ENCODE assay signal across 8 cellular contexts in the genomic region with DNA sequence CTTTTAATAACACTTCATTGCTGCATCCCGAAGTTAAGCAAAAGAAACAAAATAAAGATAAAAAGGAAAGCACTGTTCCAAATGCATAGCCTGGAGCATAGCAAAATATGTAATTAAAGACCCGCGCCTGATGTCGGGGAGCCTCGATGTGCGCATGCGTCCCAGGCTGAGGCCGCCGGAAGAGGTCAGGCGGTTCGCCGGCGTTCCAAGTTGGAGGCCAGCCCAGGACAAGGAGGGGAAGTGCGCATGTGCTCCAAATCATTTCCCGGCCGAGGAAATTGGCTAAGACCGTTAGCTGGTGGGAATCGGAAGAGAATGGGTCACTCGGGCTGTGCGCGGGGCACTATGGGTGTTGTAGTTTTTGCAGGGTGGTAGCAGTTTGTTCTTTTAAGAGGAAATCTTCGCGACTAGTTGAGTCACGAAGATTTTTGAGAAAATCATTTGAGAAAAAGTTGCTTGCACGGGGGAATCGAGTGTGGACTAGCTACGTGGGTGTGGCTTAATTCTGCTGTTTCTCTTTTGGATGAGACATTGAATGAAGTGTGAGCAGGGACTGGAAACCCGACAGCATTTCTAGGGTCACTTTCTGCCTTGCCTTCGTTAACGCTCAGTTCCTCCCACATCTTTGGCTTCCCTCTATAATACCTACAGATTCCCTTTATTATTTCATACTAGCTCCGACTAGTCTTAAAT. TPM values are rescaled to one million over a fixed set of nuclear protein-coding genes. Genes with fewer than 3 reads are reported as not detected.
DNase-seq lines count a peak whose midpoint lies in the region; ATAC-seq, FAIRE-seq and TF ChIP-seq lines count a peak whose summit lies in the region.

No MANE protein-coding gene starts in this region.

- H3K4me3 Mint-ChIP-seq in activated T-helper 2 cell treated with anti-CD3 and anti-CD28 coated beads, Interferon-gamma antibody, Interleukin-2, Interleukin-4, amounts not matched to agents 10 μg/mL and 5 μg/mL and 100 μg/mL, durations not matched to agents 14 hours and 24 hours and 36 hours (ENCODE audit: low read depth): peak overlapping the region; percentile 87
- H3K4me3 Mint-ChIP-seq in naive B cell: peak overlapping the region; percentile 85 to 99 (median 98)

- no peak for FAIRE-seq in HTR-8/SVneo (lab: Jason Lieb, UNC)

- no peaks in the 10 kb centered on the region for H3K36me3 ChIP-seq in fibroblast of lung (ENCODE audit: control insufficient read depth, insufficient read depth, low read length)

- peak overlapping the region; percentile 94 for H3K4me2 ChIP-seq in fibroblast of lung (ENCODE audit: extremely low read depth, insufficient read depth, low read length)

- H3K9ac ChIP-seq in fibroblast of lung (ENCODE audit: insufficient read depth, low read length): no peak overlapping the region

- in situ Hi-C loops in GM13977 (cut with MboI; ENCODE audit: low pct_unique_long_range_greater_than_20kb, low sequenced_read_pairs, unreplicated experiment): no loop called here

- H2AFZ ChIP-seq in fibroblast of lung (ENCODE audit: low read length): peak overlapping the region; percentile 99

- H3K4me1 ChIP-seq in fibroblast of lung (ENCODE audit: control insufficient read depth, extremely low read depth, insufficient read depth, low read length): no peaks in the 10 kb centered on the region

- peaks cover 2% of the 10 kb centered on the region for H3K36me3 Mint-ChIP-seq in activated T-helper 2 cell treated with anti-CD3 and anti-CD28 coated beads, Interferon-gamma antibody, Interleukin-2, Interleukin-4, amounts not matched to agents 10 μg/mL and 5 μg/mL and 100 μg/mL, durations not matched to agents 14 hours and 24 hours and 36 hours (ENCODE audit: low read depth)
- H3K36me3 Mint-ChIP-seq in naive B cell: peaks cover 0 to 5% of the 10 kb centered on the region in 2 donors

- peak overlapping the region; percentile 76 for H3K27ac Mint-ChIP-seq in activated T-helper 2 cell treated with anti-CD3 and anti-CD28 coated beads, Interferon-gamma antibody, Interleukin-2, Interleukin-4, amounts not matched to agents 10 μg/mL and 5 μg/mL and 100 μg/mL, durations not matched to agents 14 hours and 24 hours and 36 hours
- H3K27ac Mint-ChIP-seq in naive B cell: peak overlapping the region; percentile 87 to 99 (median 94)

- POLR2A ChIA-PET in RWPE1 (lab: Yijun Ruan, JAX; ENCODE audit: low non-redundant PET): no interaction called here

- H4K20me1 ChIP-seq in fibroblast of lung (ENCODE audit: control insufficient read depth, extremely low read depth, insufficient read depth, low read length): no peaks in the 10 kb centered on the region

- TF ChIP-seq CTCF in GM13977 (IDR thresholded peaks at IDR 0.05; ENCODE audit: extremely low read depth, insufficient read depth, missing control alignments) (no peak), RWPE1 (conservative IDR thresholded peaks at IDR 0.05; ENCODE audit: low read depth) (no peak), fibroblast of lung (conservative IDR thresholded peaks at IDR 0.05 in 1 of 2, IDR thresholded peaks at IDR 0.05 in 1 of 2; ENCODE audit: low read depth in 1 of 2, low read length in 2 of 2) (no peak)

- H3K27me3 ChIP-seq in fibroblast of lung (ENCODE audit: control insufficient read depth, insufficient read depth, low read length): no peaks in the 10 kb centered on the region

- H3K9me3 ChIP-seq in fibroblast of lung (ENCODE audit: control insufficient read depth, insufficient read depth, low read depth, low read length): no peaks in the 10 kb centered on the region

- CTCF ChIA-PET in RWPE1 (lab: Yijun Ruan, JAX): interaction anchor here (0.6 kb wide), 2 partner anchors 24 to 573 kb away, joined by 4 read pairs; no protein-coding TSS in a partner anchor

- H3K9me3 Mint-ChIP-seq in activated T-helper 2 cell treated with anti-CD3 and anti-CD28 coated beads, Interferon-gamma antibody, Interleukin-2, Interleukin-4, amounts not matched to agents 10 μg/mL and 5 μg/mL and 100 μg/mL, durations not matched to agents 14 hours and 24 hours and 36 hours: no peaks in the 10 kb centered on the region
- peaks cover 0 to 17% (median 8%) of the 10 kb centered on the region in 7 donors for H3K9me3 Mint-ChIP-seq in naive B cell

- no peaks in the 10 kb centered on the region for H3K79me2 ChIP-seq in fibroblast of lung (ENCODE audit: control insufficient read depth, insufficient read depth, low read length)

- H3K27ac ChIP-seq in RWPE1 (peak overlapping the region; percentile 72), fibroblast of lung (ENCODE audit: insufficient read depth, low read length) (peak overlapping the region; percentile 22)

- peak overlapping the region; percentile 32 to 63 (median 54) for H3K4me3 ChIP-seq in fibroblast of lung (replicated peaks in 1 of 4; ENCODE audit: control extremely low read depth in 1 of 4, insufficient read depth in 1 of 4, low read depth in 3 of 4, low read length in 4 of 4)

- DNase-seq in GM13977 (ENCODE audit: low spot score) (peak; percentile 60), HTR-8/SVneo (ENCODE audit: insufficient read length, low spot score) (peak; percentile 83), RWPE1 (ENCODE audit: low spot score) (peak; percentile 95), fibroblast of lung (ENCODE audit: low read depth in 2 of 2) (peak; percentile 91 to 97), naive B cell (peak; percentile 60)
- peak; percentile 66 for DNase-seq in activated T-helper 2 cell treated with anti-CD3 and anti-CD28 coated beads, Interferon-gamma antibody, Interleukin-2, Interleukin-4, amounts not matched to agents 10 μg/mL and 5 μg/mL and 100 μg/mL, durations not matched to agents 14 hours and 24 hours and 36 hours (ENCODE audit: low spot score)
- DNase-seq in stimulated activated CD8-positive, alpha-beta memory T cell treated with anti-CD3 and anti-CD28 coated beads, Interleukin-7, amount 100 ng/mL, for 24 hours (ENCODE audit: low read depth): peak; percentile 50

- intact Hi-C loops in activated T-helper 2 cell treated with anti-CD3 and anti-CD28 coated beads, Interferon-gamma antibody, Interleukin-2, Interleukin-4, amounts not matched to agents 10 μg/mL and 5 μg/mL and 100 μg/mL, durations not matched to agents 14 hours and 24 hours and 36 hours (cut with micrococcal nuclease): no loop called here

- peaks cover 22% of the 10 kb centered on the region for H3K4me1 Mint-ChIP-seq in activated T-helper 2 cell treated with anti-CD3 and anti-CD28 coated beads, Interferon-gamma antibody, Interleukin-2, Interleukin-4, amounts not matched to agents 10 μg/mL and 5 μg/mL and 100 μg/mL, durations not matched to agents 14 hours and 24 hours and 36 hours (ENCODE audit: low read depth)
- peaks cover 50 to 55% (median 52%) of the 10 kb centered on the region in 3 donors for H3K4me1 Mint-ChIP-seq in naive B cell

- H3K27me3 Mint-ChIP-seq in activated T-helper 2 cell treated with anti-CD3 and anti-CD28 coated beads, Interferon-gamma antibody, Interleukin-2, Interleukin-4, amounts not matched to agents 10 μg/mL and 5 μg/mL and 100 μg/mL, durations not matched to agents 14 hours and 24 hours and 36 hours (ENCODE audit: low read depth): peaks cover 4% of the 10 kb centered on the region
- H3K27me3 Mint-ChIP-seq in naive B cell: no peaks in the 10 kb centered on the region

- ATAC-seq in naive B cell (ENCODE audit: low read depth in 2 of 2) (peak; percentile 61 to 64), HG02763 (IDR thresholded peaks at IDR 0.05; ENCODE audit: unreplicated experiment) (no peak)

RNA-seq across cellular contexts. Expression of a gene that starts 31.0 kb away (rescaled TPM):
- total RNA-seq in activated T-helper 2 cell treated with anti-CD3 and anti-CD28 coated beads, Interferon-gamma antibody, Interleukin-2, Interleukin-4, amounts not matched to agents 10 μg/mL and 5 μg/mL and 100 μg/mL, durations not matched to agents 14 hours and 24 hours and 36 hours: not detected in 2 replicates
- total RNA-seq in fibroblast of lung: 0.51 and 0.66 TPM in 2 replicates
- polyA plus RNA-seq in fibroblast of lung (not detected in 2 replicates), naive B cell (ENCODE audit: low read depth in 6 of 6) (10 to 100 TPM in 4 of 6 donors, 1 to 10 TPM in 2; 4.1 to 19.4 (median 11.6) TPM)
- not detected in 2 replicates for polyA plus RNA-seq in fibroblast of lung (2012)
- polyA minus RNA-seq in fibroblast of lung (ENCODE audit: low replicate concordance): not detected in 2 replicates
